ENCODE assay signal across 22 cellular contexts in the genomic region with DNA sequence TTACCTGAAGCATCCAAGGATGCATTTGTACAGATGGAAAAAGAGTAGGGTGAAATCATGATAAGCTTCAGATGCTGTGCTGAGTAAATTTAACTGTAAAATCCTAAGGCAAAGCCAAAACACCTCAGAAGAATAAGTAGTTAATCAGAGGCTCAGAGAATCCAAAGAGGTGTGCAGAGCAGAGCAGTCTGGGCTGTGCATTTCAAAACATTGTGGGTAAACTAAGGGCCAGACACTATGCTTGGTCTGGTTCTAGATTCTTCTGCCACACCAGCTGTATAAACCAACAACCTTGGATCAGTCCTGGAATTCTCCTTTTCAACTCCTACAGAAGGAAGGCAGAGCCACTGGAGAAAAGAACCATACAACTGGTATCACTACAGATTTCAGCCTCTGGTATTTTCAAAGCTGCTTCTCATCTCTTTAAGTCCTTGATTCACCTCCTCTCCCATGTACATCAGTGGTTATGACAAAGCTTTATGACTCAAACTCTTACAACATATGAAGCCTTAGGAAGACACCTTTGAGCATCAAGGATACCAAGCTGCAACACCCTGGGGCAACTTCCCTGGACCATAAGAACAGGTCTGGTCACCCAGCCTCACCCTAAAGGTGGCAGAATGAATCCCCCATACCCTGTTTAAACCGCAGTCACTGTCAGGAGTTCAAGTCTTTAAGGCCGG. TPM values are rescaled to one million over a fixed set of nuclear protein-coding genes. Genes with fewer than 3 reads are reported as not detected.
DNase-seq lines count a peak whose midpoint lies in the region; ATAC-seq and TF ChIP-seq lines count a peak whose summit lies in the region.
"Had no signal": no experiment of that assay in that cellular context is flagged by ENCODE, and none has a peak within 500 bp of the region (broad histone marks: within the 10 kb centered on the region; RNA-seq: fewer than 3 reads in every experiment).

No MANE protein-coding gene starts in this region.

- DNase-seq in activated naive CD4-positive, alpha-beta T cell treated with anti-CD3 and anti-CD28 coated beads, Interleukin-2, amount 50 U/mL, for 72 hours (ENCODE audit: low spot score in 2 of 2): no peak
- no peak for DNase-seq in activated naive CD4-positive, alpha-beta T cell treated with anti-CD3 and anti-CD28 coated beads, Interleukin-2, amount 10 ng/mL, durations not matched to agents 7 days and 5 days
- DNase-seq in RWPE2 (ENCODE audit: low spot score): no peak
- peak; percentile 80 for DNase-seq in fibroblast of mammary gland (ENCODE audit: low read depth)
- DNase-seq in stimulated activated naive CD8-positive, alpha-beta T cell treated with anti-CD3 and anti-CD28 coated beads, Interleukin-15, amount 100 ng/mL, for 72 hours: no peak
- no peak for DNase-seq in H4 (ENCODE audit: low spot score)
- DNase-seq in HK-2 (ENCODE audit: unreplicated experiment): no peak
- no peak for DNase-seq in medulla oblongata (ENCODE audit: extremely low spot score)
- DNase-seq: ACHN; activated B cell treated with CpG ODN at 0.5 μM for 24 hours; CD8-positive, alpha-beta T cell; dorsolateral prefrontal cortex; hypothalamus; Kasumi-1; left colon; NCI-H1694; SHP77; T-helper 17 cell; uterus had no signal

- H3K27me3 ChIP-seq in RWPE2 (ENCODE audit: insufficient read depth, poor library complexity, severe bottlenecking): no peaks in the 10 kb centered on the region
- H3K27me3 ChIP-seq: dorsolateral prefrontal cortex, uterus had no signal

- H3K27me3 Mint-ChIP-seq in activated naive CD4-positive, alpha-beta T cell treated with anti-CD3 and anti-CD28 coated beads, Interleukin-2, amount 10 ng/mL, durations not matched to agents 7 days and 5 days: peaks cover 5% of the 10 kb centered on the region
- no peaks in the 10 kb centered on the region for H3K27me3 Mint-ChIP-seq in stimulated activated naive CD8-positive, alpha-beta T cell treated with anti-CD3 and anti-CD28 coated beads, Interleukin-15, amount 100 ng/mL, for 72 hours
- H3K27me3 Mint-ChIP-seq: activated B cell treated with CpG ODN at 0.5 μM for 24 hours had no signal

- H3K9me3 ChIP-seq in RWPE2 (ENCODE audit: severe bottlenecking): no peaks in the 10 kb centered on the region
- H3K9me3 ChIP-seq: esophagus muscularis mucosa, uterus had no signal

- no peak overlapping the region for H3K4me3 Mint-ChIP-seq in activated naive CD4-positive, alpha-beta T cell treated with anti-CD3 and anti-CD28 coated beads, Interleukin-2, amount 10 ng/mL, durations not matched to agents 7 days and 5 days
- H3K4me3 Mint-ChIP-seq in stimulated activated naive CD8-positive, alpha-beta T cell treated with anti-CD3 and anti-CD28 coated beads, Interleukin-15, amount 100 ng/mL, for 72 hours: no peak overlapping the region
- H3K4me3 Mint-ChIP-seq: activated B cell treated with CpG ODN at 0.5 μM for 24 hours; CD8-positive, alpha-beta T cell; neural progenitor cell; T-helper 17 cell had no signal

- H3K27ac ChIP-seq in RWPE2 (ENCODE audit: poor library complexity, severe bottlenecking): no peak overlapping the region
- H3K27ac ChIP-seq: esophagus muscularis mucosa, neural progenitor cell, uterus had no signal

- no peaks in the 10 kb centered on the region for H3K4me1 ChIP-seq in RWPE2 (ENCODE audit: insufficient read depth, poor library complexity, severe bottlenecking)

- peaks cover 12% of the 10 kb centered on the region for H3K36me3 ChIP-seq in RWPE2 (ENCODE audit: low read depth)
- H3K36me3 ChIP-seq: esophagus muscularis mucosa, uterus had no signal

- TF ChIP-seq CTCF in RWPE2 (IDR thresholded peaks at IDR 0.05; ENCODE audit: poor library complexity, severe bottlenecking) (no peak), fibroblast of mammary gland (conservative IDR thresholded peaks at IDR 0.05; ENCODE audit: control insufficient read depth, insufficient read depth, low read depth, low read length) (no peak)

- peaks cover 4 to 11% of the 10 kb centered on the region in 2 donors for H3K36me3 Mint-ChIP-seq in activated naive CD4-positive, alpha-beta T cell treated with anti-CD3 and anti-CD28 coated beads, Interleukin-2, amount 50 U/mL, for 72 hours
- H3K36me3 Mint-ChIP-seq in activated naive CD4-positive, alpha-beta T cell treated with anti-CD3 and anti-CD28 coated beads, Interleukin-2, amount 10 ng/mL, durations not matched to agents 7 days and 5 days: peaks cover 14% of the 10 kb centered on the region

- no peaks in the 10 kb centered on the region for H3K9me3 Mint-ChIP-seq in activated naive CD4-positive, alpha-beta T cell treated with anti-CD3 and anti-CD28 coated beads, Interleukin-2, amount 50 U/mL, for 72 hours
- H3K9me3 Mint-ChIP-seq in activated naive CD4-positive, alpha-beta T cell treated with anti-CD3 and anti-CD28 coated beads, Interleukin-2, amount 10 ng/mL, durations not matched to agents 7 days and 5 days: no peaks in the 10 kb centered on the region
- H3K9me3 Mint-ChIP-seq in stimulated activated naive CD8-positive, alpha-beta T cell treated with anti-CD3 and anti-CD28 coated beads, Interleukin-15, amount 100 ng/mL, for 72 hours: no peaks in the 10 kb centered on the region
- H3K9me3 Mint-ChIP-seq: activated B cell treated with CpG ODN at 0.5 μM for 24 hours; CD8-positive, alpha-beta T cell; neural progenitor cell had no signal

- peak overlapping the region in 1 of 2 donors; percentile 34 for H3K27ac Mint-ChIP-seq in activated naive CD4-positive, alpha-beta T cell treated with anti-CD3 and anti-CD28 coated beads, Interleukin-2, amount 50 U/mL, for 72 hours
- no peak overlapping the region for H3K27ac Mint-ChIP-seq in activated naive CD4-positive, alpha-beta T cell treated with anti-CD3 and anti-CD28 coated beads, Interleukin-2, amount 10 ng/mL, durations not matched to agents 7 days and 5 days
- no peak overlapping the region for H3K27ac Mint-ChIP-seq in stimulated activated naive CD8-positive, alpha-beta T cell treated with anti-CD3 and anti-CD28 coated beads, Interleukin-15, amount 100 ng/mL, for 72 hours
- H3K27ac Mint-ChIP-seq: activated B cell treated with CpG ODN at 0.5 μM for 24 hours; CD8-positive, alpha-beta T cell; neural progenitor cell; T-helper 17 cell had no signal

- ATAC-seq in activated naive CD4-positive, alpha-beta T cell treated with anti-CD3 and anti-CD28 coated beads, Interleukin-2, amount 50 U/mL, for 72 hours: peak; percentile 82 to 89
- ATAC-seq in RWPE2 (ENCODE audit: low read depth): peak; percentile 95
- peak; percentile 61 for ATAC-seq in stimulated activated naive CD8-positive, alpha-beta T cell treated with anti-CD3 and anti-CD28 coated beads, Interleukin-15, amount 100 ng/mL, for 72 hours
- ATAC-seq: CD8-positive, alpha-beta T cell; left colon; T-helper 17 cell had no signal

- CTCF ChIA-PET in activated naive CD4-positive, alpha-beta T cell treated with anti-CD3 and anti-CD28 coated beads, Interleukin-2, amount 10 ng/mL, durations not matched to agents 7 days and 5 days (lab: Charles Lee): interaction anchor here (1.0 kb wide), 1 partner anchor 640 kb away, joined by 3 read pairs; no protein-coding TSS in a partner anchor

- no peak overlapping the region for H3K4me3 ChIP-seq in RWPE2 (ENCODE audit: severe bottlenecking)
- H3K4me3 ChIP-seq in fibroblast of mammary gland (ENCODE audit: control insufficient read depth, low read depth, low read length): no peak overlapping the region
- H3K4me3 ChIP-seq: dorsolateral prefrontal cortex, esophagus muscularis mucosa, neural progenitor cell, uterus had no signal

- peaks cover 2% of the 10 kb centered on the region for H3K4me1 Mint-ChIP-seq in activated naive CD4-positive, alpha-beta T cell treated with anti-CD3 and anti-CD28 coated beads, Interleukin-2, amount 10 ng/mL, durations not matched to agents 7 days and 5 days
- peaks cover 8% of the 10 kb centered on the region for H3K4me1 Mint-ChIP-seq in stimulated activated naive CD8-positive, alpha-beta T cell treated with anti-CD3 and anti-CD28 coated beads, Interleukin-15, amount 100 ng/mL, for 72 hours
- H3K4me1 Mint-ChIP-seq: activated B cell treated with CpG ODN at 0.5 μM for 24 hours, neural progenitor cell had no signal

RNA-seq across cellular contexts. Expression of a gene that starts 11.6 kb away (rescaled TPM):
- 10 to 100 TPM; 43.7 to 75.8 TPM for total RNA-seq in activated naive CD4-positive, alpha-beta T cell treated with anti-CD3 and anti-CD28 coated beads, Interleukin-2, amount 50 U/mL, for 72 hours
- 8.3 and 11.8 TPM in 2 replicates for total RNA-seq in H4 (2014; rRNA removed; shearing (Covaris generic))

RNA-seq across cellular contexts. Expression of a gene that starts 12.4 kb away (rescaled TPM):
- total RNA-seq in activated naive CD4-positive, alpha-beta T cell treated with anti-CD3 and anti-CD28 coated beads, Interleukin-2, amount 50 U/mL, for 72 hours: 10 to 100 TPM; 15.9 to 21.8 TPM
- total RNA-seq in H4 (2014; rRNA removed; shearing (Covaris generic)): 5.7 and 6.0 TPM in 2 replicates

RNA-seq across cellular contexts. Expression of a gene that starts 12.9 kb away (rescaled TPM):
- total RNA-seq in activated naive CD4-positive, alpha-beta T cell treated with anti-CD3 and anti-CD28 coated beads, Interleukin-2, amount 50 U/mL, for 72 hours: 10 to 100 TPM; 58.9 to 71.6 TPM
- total RNA-seq in H4 (2014; rRNA removed; shearing (Covaris generic)): 6.9 and 9.4 TPM in 2 replicates

RNA-seq across cellular contexts. Expression of a gene that starts 30.2 kb away (rescaled TPM):
- total RNA-seq in activated naive CD4-positive, alpha-beta T cell treated with anti-CD3 and anti-CD28 coated beads, Interleukin-2, amount 50 U/mL, for 72 hours: 1 to 10 TPM; 1.1 to 1.3 TPM
- total RNA-seq in H4 (2014; rRNA removed; shearing (Covaris generic)): not detected in 2 replicates

RNA-seq across cellular contexts. Expression of a gene that starts 46.0 kb away (rescaled TPM):
- 10 to 100 TPM; 54.4 to 55.3 TPM for total RNA-seq in activated naive CD4-positive, alpha-beta T cell treated with anti-CD3 and anti-CD28 coated beads, Interleukin-2, amount 50 U/mL, for 72 hours
- 0.62 and 0.68 TPM in 2 replicates for total RNA-seq in H4 (2014; rRNA removed; shearing (Covaris generic))
- total RNA-seq: HT-29 had no signal
